ENCODE assay signal across 19 cellular contexts in genomic region chr6:112054520-112055160, GRCh38. TPM values are rescaled to one million over a fixed set of nuclear protein-coding genes. Genes with fewer than 3 reads are reported as not detected.
"Had no signal": no experiment of that assay in that cellular context is flagged by ENCODE, and none has a peak within 500 bp of the region (broad histone marks: within the 10 kb centered on the region; RNA-seq: fewer than 3 reads in every experiment).

No MANE protein-coding gene starts in this region.

- H3K9me3 ChIP-seq: ascending aorta, mucosa of descending colon, suprapubic skin had no signal

- FAIRE-seq: small intestine had no signal

- H3K4me1 Mint-ChIP-seq: activated naive CD8-positive, alpha-beta T cell treated with anti-CD3 and anti-CD28 coated beads, Interleukin-2, amount 50 U/mL, for 24 hours; naive thymus-derived CD4-positive, alpha-beta T cell had no signal

- H3K4me1 ChIP-seq: ascending aorta, suprapubic skin had no signal

- H3K27ac Mint-ChIP-seq: activated naive CD8-positive, alpha-beta T cell treated with anti-CD3 and anti-CD28 coated beads, Interleukin-2, amount 50 U/mL, for 24 hours; naive thymus-derived CD4-positive, alpha-beta T cell had no signal

- H3K36me3 ChIP-seq: ascending aorta, suprapubic skin had no signal

- H3K27ac ChIP-seq: ascending aorta, suprapubic skin had no signal

- H3K36me3 Mint-ChIP-seq: naive thymus-derived CD4-positive, alpha-beta T cell had no signal

- H3K27me3 ChIP-seq: ascending aorta, suprapubic skin had no signal

- H3K9me3 Mint-ChIP-seq: activated naive CD8-positive, alpha-beta T cell treated with anti-CD3 and anti-CD28 coated beads, Interleukin-2, amount 50 U/mL, for 24 hours had no signal

- DNase-seq: activated CD4-positive, alpha-beta T cell treated with anti-CD3 and anti-CD28 coated beads, Interleukin-2, amount 50 U/mL, for 1 hour; activated CD8-positive, alpha-beta memory T cell treated with anti-CD3 and anti-CD28 coated beads for 24 hours; activated naive CD4-positive, alpha-beta T cell treated with Interleukin-2 at 50 U/mL for 16 hours; activated naive CD8-positive, alpha-beta T cell treated with anti-CD3 and anti-CD28 coated beads, Interleukin-2, amount 50 U/mL, for 24 hours; dermis blood vessel endothelial cell; left cardiac atrium; mucosa of descending colon; naive thymus-derived CD4-positive, alpha-beta T cell; right cardiac atrium; stimulated activated CD4-positive, alpha-beta T cell treated with anti-CD3 and anti-CD28 coated beads, Interleukin-4, amount 100 ng/mL, for 24 hours; stimulated activated naive CD8-positive, alpha-beta T cell treated with anti-CD3 and anti-CD28 coated beads, Interleukin-15, Interleukin-2, amounts not matched to agents 100 U/mL and 50 U/mL, for 24 hours; trophoblast cell had no signal

- H3K4me3 Mint-ChIP-seq: activated naive CD8-positive, alpha-beta T cell treated with anti-CD3 and anti-CD28 coated beads, Interleukin-2, amount 50 U/mL, for 24 hours; naive thymus-derived CD4-positive, alpha-beta T cell had no signal

- ATAC-seq: activated naive CD8-positive, alpha-beta T cell treated with anti-CD3 and anti-CD28 coated beads, Interleukin-2, amount 50 U/mL, for 24 hours; left cardiac atrium; naive thymus-derived CD4-positive, alpha-beta T cell; stimulated activated naive CD8-positive, alpha-beta T cell treated with anti-CD3 and anti-CD28 coated beads, Interleukin-15, Interleukin-2, amounts not matched to agents 100 U/mL and 50 U/mL, for 24 hours had no signal

- H3K4me3 ChIP-seq: ascending aorta, lung, mucosa of descending colon, suprapubic skin had no signal

RNA-seq across cellular contexts. Expression of gene CCN6, which starts 0.7 kb away (rescaled TPM):
- total RNA-seq: ascending aorta; bronchial epithelial cell; cerebellum; dermis blood vessel endothelial cell; left cardiac atrium; lung; mucosa of descending colon; naive thymus-derived CD4-positive, alpha-beta T cell; posterior vena cava; right cardiac atrium had no signal
- polyA plus RNA-seq: lung, right cardiac atrium, small intestine had no signal
